8 cellular contexts compared by ENCODE assay signal in genomic region chr12:26318661-26319068, GRCh38.
DNase-seq lines count a peak whose midpoint lies in the region; ATAC-seq, FAIRE-seq and TF ChIP-seq lines count a peak whose summit lies in the region.

No MANE protein-coding gene starts in this region.

- no peaks in the 10 kb centered on the region for H4K20me1 ChIP-seq in BLaER1 treated with 17β-estradiol and CSF1 and Interleukin-3, amounts not matched to agents 10 nM and 100 nM
- no peaks in the 10 kb centered on the region for H4K20me1 ChIP-seq in K562 (replicated peaks; ENCODE audit: control insufficient read depth, insufficient read depth, low read length)

- DNase-seq in K562 (ENCODE audit: extremely low read depth in 1 of 4, low spot score in 3 of 4) (peak; percentile 32 to 70 (median 42)), lung (ENCODE audit: low spot score) (no peak), OCI-M2 (lab: John Stamatoyannopoulos, UW; ENCODE audit: unreplicated experiment) (no peak)
- DNase-seq in stimulated activated CD8-positive, alpha-beta memory T cell treated with anti-CD3 and anti-CD28 coated beads, Interleukin-4, amount 100 ng/mL, for 48 hours = no peak

- CTCF ChIA-PET in K562 (lab: Yijun Ruan, JAX; ENCODE audit: low intra/inter-chr PET ratio) = no interaction called here

- H2AFZ ChIP-seq in K562 (ENCODE audit: low read depth, low read length) = peak overlapping the region; percentile 83

- POLR2A ChIA-PET in K562 (lab: Yijun Ruan, JAX) = interaction anchor here (0.6 to 1.1 kb wide), 4 partner anchors 10 to 32 kb away, joined by 3 to 4 read pairs (median 3); no protein-coding TSS in a partner anchor

- TF ChIP-seq EP300 in K562 (IDR thresholded peaks at IDR 0.05; ENCODE audit: low read length) = 0 out of 2 replicates have a peak, but pooled peaks have one; percentile 10

- peaks cover 0 to 7% (median 0%) of the 10 kb centered on the region in 11 experiments; a peak in 2 of 22 replicates for H3K36me3 ChIP-seq in BLaER1 treated with 17β-estradiol and CSF1 and Interleukin-3, amounts not matched to agents 10 nM and 100 nM
- H3K36me3 ChIP-seq in K562 (ENCODE audit: control insufficient read depth, insufficient read depth, low read length) (no peaks in the 10 kb centered on the region), lung (ENCODE audit: control insufficient read depth in 2 of 2, insufficient read depth in 2 of 2, low read length in 2 of 2) (no peaks in the 10 kb centered on the region)

- BruUV-seq in K562 (replicated peaks; lab: Mats Ljungman, UMichigan) = no TSS peak

- peak overlapping the region in 9 of 11 experiments; percentile 1 to 55 (median 35); a peak in 10 of 22 replicates for H3K9ac ChIP-seq in BLaER1 treated with 17β-estradiol and CSF1 and Interleukin-3, amounts not matched to agents 10 nM and 100 nM
- no peak overlapping the region; a peak in 1 of 4 replicates for H3K9ac ChIP-seq in K562 (ENCODE audit: insufficient read depth in 1 of 2, low read depth in 2 of 2, low read length in 2 of 2)

- 25% methylated on average over 5 of the region's 5 CpGs for WGBS in K562 (ENCODE audit: insufficient coverage, low coverage, missing lambda C conversion rate)
- 57 to 59% methylated on average over 5 of the region's 5 CpGs for WGBS in lung, 2 donors

- H3K79me2 ChIP-seq in K562 (ENCODE audit: control insufficient read depth, insufficient read depth, low read length) = no peaks in the 10 kb centered on the region

- peak overlapping the region; percentile 45 to 78 (median 66); a peak in 21 of 22 replicates for H3K27ac ChIP-seq in BLaER1 treated with 17β-estradiol and CSF1 and Interleukin-3, amounts not matched to agents 10 nM and 100 nM
- H3K27ac ChIP-seq in K562 (ENCODE audit: extremely low read depth, low read depth, low read length) = peak overlapping the region; percentile 34; the same call in 1 of the 3 replicates
- peak overlapping the region in 1 of 2 donors; percentile 54 for H3K27ac ChIP-seq in lung (ENCODE audit: low read depth in 1 of 2, low read length in 1 of 2)

- peaks cover 11 to 58% (median 44%) of the 10 kb centered on the region in 11 experiments for H3K9me3 ChIP-seq in BLaER1 treated with 17β-estradiol and CSF1 and Interleukin-3, amounts not matched to agents 10 nM and 100 nM (replicated peaks in 1 of 11)
- H3K9me3 ChIP-seq in K562 (replicated peaks; ENCODE audit: control insufficient read depth, insufficient read depth, low read depth, low read length) (no peaks in the 10 kb centered on the region), lung (ENCODE audit: control insufficient read depth in 2 of 2, insufficient read depth in 1 of 2, low read length in 1 of 2) (peaks cover 0 to 12% of the 10 kb centered on the region in 2 donors)

- TF ChIP-seq CTCF in K562 (IDR thresholded peaks at IDR 0.05 in 2 of 3, conservative IDR thresholded peaks at IDR 0.05 in 1 of 3; ENCODE audit: insufficient read depth in 2 of 3, low read depth in 1 of 3, low read length in 3 of 3) = no peak
- no peak for TF ChIP-seq CTCF in lung (IDR thresholded peaks at IDR 0.05; ENCODE audit: control extremely low read depth, extremely low read depth)

- H3K9me1 ChIP-seq in K562 (ENCODE audit: control insufficient read depth, insufficient read depth, low read length) = no peaks in the 10 kb centered on the region

- peak; percentile 81 for FAIRE-seq in K562 (lab: Jason Lieb, UNC)

- no peaks in the 10 kb centered on the region for H3K27me3 ChIP-seq in BLaER1 treated with 17β-estradiol and CSF1 and Interleukin-3, amounts not matched to agents 10 nM and 100 nM
- no peaks in the 10 kb centered on the region for H3K27me3 ChIP-seq in K562 (ENCODE audit: control insufficient read depth in 2 of 2, insufficient read depth in 2 of 2, low read length in 2 of 2)
- H3K27me3 ChIP-seq in lung (ENCODE audit: control insufficient read depth, insufficient read depth) = no peaks in the 10 kb centered on the region

- H3K4me3 ChIP-seq in BLaER1 treated with 17β-estradiol and CSF1 and Interleukin-3, amounts not matched to agents 10 nM and 100 nM = no peak overlapping the region
- no peak overlapping the region for H3K4me3 ChIP-seq in K562
- H3K4me3 ChIP-seq in lung = no peak overlapping the region

- in situ Hi-C loops in K562 (cut with MboI) = no loop called here

- TF ChIP-seq RAD21 in K562 (CRISPR knock-in tag; conservative IDR thresholded peaks at IDR 0.05 in 1 of 2, IDR thresholded peaks at IDR 0.05 in 1 of 2) = 0 out of 4 replicates have a peak, but pooled peaks of 1 of the 2 experiments have one; percentile 25

- H3K4me1 ChIP-seq in BLaER1 treated with 17β-estradiol and CSF1 and Interleukin-3, amounts not matched to agents 10 nM and 100 nM = peaks cover 26 to 37% (median 32%) of the 10 kb centered on the region in 10 experiments
- H3K4me1 ChIP-seq in K562 (replicated peaks in 1 of 2; ENCODE audit: control insufficient read depth in 2 of 2, insufficient read depth in 2 of 2, low read length in 2 of 2) = peaks cover 3 to 12% of the 10 kb centered on the region in 2 experiments; a peak in 3 of 5 replicates
- H3K4me1 ChIP-seq in lung (ENCODE audit: control insufficient read depth in 2 of 2, insufficient read depth in 2 of 2, low read length in 2 of 2) = peaks cover 1 to 4% of the 10 kb centered on the region in 2 donors

- ATAC-seq in GM19438 (IDR thresholded peaks at IDR 0.05; ENCODE audit: low read depth, unreplicated experiment) = peak; percentile 87
- ATAC-seq in HG03354 (IDR thresholded peaks at IDR 0.05; ENCODE audit: poor library complexity, severe bottlenecking, unreplicated experiment) = peak; percentile 93
- ATAC-seq in K562 = peak; percentile 87
- peak; percentile 69 for ATAC-seq in lung (ENCODE audit: insufficient read depth, low FRiP score)
- no peak for ATAC-seq in HG02970 (IDR thresholded peaks at IDR 0.05; ENCODE audit: low FRiP score, unreplicated experiment)

- intact Hi-C loops in K562 (cut with micrococcal nuclease) = no loop called here

- peak overlapping the region; percentile 58 to 81 (median 71) for H3K4me2 ChIP-seq in BLaER1 treated with 17β-estradiol and CSF1 and Interleukin-3, amounts not matched to agents 10 nM and 100 nM
- H3K4me2 ChIP-seq in K562 (ENCODE audit: insufficient read depth, low read length) = no peak overlapping the region

- TF ChIP-seq POLR2A in K562 (conservative IDR thresholded peaks at IDR 0.05) = no peak

TF ChIP-seq in K562, 482 proteins besides CTCF, POLR2A, EP300 and RAD21 (continues in another document):
- TF ChIP-seq RCOR1 (IDR thresholded peaks at IDR 0.05; ENCODE audit: borderline replicate concordance in 1 of 2, low read depth in 2 of 2, low read length in 2 of 2) (peak in 1 of 2 experiments; percentile 53; a peak in 1 of 4 replicates), CHAMP1 (IDR thresholded peaks at IDR 0.05) (no peak), SMC3 (conservative IDR thresholded peaks at IDR 0.05; ENCODE audit: insufficient read depth, low read depth, low read length) (no peak), ZNF398 (CRISPR knock-in tag; IDR thresholded peaks at IDR 0.05) (no peak)

Comparison
In these comparisons a context has a peak if more than half of its experiments do, and no peak if none do; other contexts are left out.
1. H3K9ac ChIP-seq: peak in BLaER1 treated with 17β-estradiol and CSF1 and Interleukin-3, amounts not matched to agents 10 nM and 100 nM (9 of 11); none in K562 (0 of 2).
2. DNase-seq: peak in K562 (4 of 4); none in lung (single experiment), stimulated activated CD8-positive, alpha-beta memory T cell treated with anti-CD3 and anti-CD28 coated beads, Interleukin-4, amount 100 ng/mL, for 48 hours (single experiment) and OCI-M2 (single experiment).